ENCODE assay signal across 1 cellular context in the genomic region with DNA sequence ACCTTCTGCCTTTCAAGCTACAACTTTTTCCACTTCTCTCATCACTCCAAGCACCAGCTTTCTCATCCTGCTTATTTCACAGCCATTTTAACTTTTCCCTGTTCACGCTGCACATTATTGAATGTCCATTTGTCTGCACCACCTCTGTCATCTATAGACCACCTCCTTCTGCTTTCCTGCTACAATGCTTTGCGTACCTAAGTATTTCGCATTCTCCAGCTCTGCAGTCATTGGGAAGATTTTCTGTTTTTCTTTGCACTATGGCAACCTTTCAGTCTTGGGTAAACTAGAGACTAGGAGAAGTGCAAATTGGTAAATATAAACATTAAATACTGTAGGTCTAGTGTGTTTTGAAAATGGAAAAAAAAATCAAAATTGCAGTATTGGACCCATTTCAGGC.
TF ChIP-seq lines count a peak whose summit lies in the region.

No MANE protein-coding gene starts in this region.

TF ChIP-seq in GM12878, 131 proteins besides CTCF, POLR2A, EP300 and RAD21:
- no peak for TF ChIP-seq DPF2 (IDR thresholded peaks at IDR 0.05)
- TF ChIP-seq SPI1 (IDR thresholded peaks at IDR 0.05; ENCODE audit: borderline replicate concordance, insufficient read depth, low read depth, low read length), result no peak
- TF ChIP-seq SRF (IDR thresholded peaks at IDR 0.05; ENCODE audit: low read depth in 2 of 2, low read length in 2 of 2), result no peak
- no peak for TF ChIP-seq ATF7 (IDR thresholded peaks at IDR 0.05; ENCODE audit: low read depth)
- TF ChIP-seq NBN (IDR thresholded peaks at IDR 0.05), result no peak
- TF ChIP-seq SMAD5 (IDR thresholded peaks at IDR 0.05; ENCODE audit: low read depth), result no peak
- no peak for TF ChIP-seq ZBTB33 (IDR thresholded peaks at IDR 0.05)
- TF ChIP-seq GATAD2B (conservative IDR thresholded peaks at IDR 0.05; ENCODE audit: low read depth), result no peak
- TF ChIP-seq NFYA (IDR thresholded peaks at IDR 0.05; ENCODE audit: borderline replicate concordance, low read depth, low read length), result no peak
- TF ChIP-seq POU2F2 (IDR thresholded peaks at IDR 0.05; ENCODE audit: borderline replicate concordance, low read depth, low read length), result no peak
- TF ChIP-seq ELK1 (IDR thresholded peaks at IDR 0.05; ENCODE audit: low read depth, low read length), result no peak
- TF ChIP-seq FOS (IDR thresholded peaks at IDR 0.05; ENCODE audit: borderline replicate concordance, extremely low read depth, insufficient read length), result no peak
- no peak for TF ChIP-seq RBBP5 (conservative IDR thresholded peaks at IDR 0.05)
- TF ChIP-seq, protein P1, sequence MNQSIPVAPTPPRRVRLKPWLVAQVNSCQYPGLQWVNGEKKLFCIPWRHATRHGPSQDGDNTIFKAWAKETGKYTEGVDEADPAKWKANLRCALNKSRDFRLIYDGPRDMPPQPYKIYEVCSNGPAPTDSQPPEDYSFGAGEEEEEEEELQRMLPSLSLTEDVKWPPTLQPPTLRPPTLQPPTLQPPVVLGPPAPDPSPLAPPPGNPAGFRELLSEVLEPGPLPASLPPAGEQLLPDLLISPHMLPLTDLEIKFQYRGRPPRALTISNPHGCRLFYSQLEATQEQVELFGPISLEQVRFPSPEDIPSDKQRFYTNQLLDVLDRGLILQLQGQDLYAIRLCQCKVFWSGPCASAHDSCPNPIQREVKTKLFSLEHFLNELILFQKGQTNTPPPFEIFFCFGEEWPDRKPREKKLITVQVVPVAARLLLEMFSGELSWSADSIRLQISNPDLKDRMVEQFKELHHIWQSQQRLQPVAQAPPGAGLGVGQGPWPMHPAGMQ (IDR thresholded peaks at IDR 0.05; ENCODE audit: borderline replicate concordance), result no peak
- TF ChIP-seq, protein P2, sequence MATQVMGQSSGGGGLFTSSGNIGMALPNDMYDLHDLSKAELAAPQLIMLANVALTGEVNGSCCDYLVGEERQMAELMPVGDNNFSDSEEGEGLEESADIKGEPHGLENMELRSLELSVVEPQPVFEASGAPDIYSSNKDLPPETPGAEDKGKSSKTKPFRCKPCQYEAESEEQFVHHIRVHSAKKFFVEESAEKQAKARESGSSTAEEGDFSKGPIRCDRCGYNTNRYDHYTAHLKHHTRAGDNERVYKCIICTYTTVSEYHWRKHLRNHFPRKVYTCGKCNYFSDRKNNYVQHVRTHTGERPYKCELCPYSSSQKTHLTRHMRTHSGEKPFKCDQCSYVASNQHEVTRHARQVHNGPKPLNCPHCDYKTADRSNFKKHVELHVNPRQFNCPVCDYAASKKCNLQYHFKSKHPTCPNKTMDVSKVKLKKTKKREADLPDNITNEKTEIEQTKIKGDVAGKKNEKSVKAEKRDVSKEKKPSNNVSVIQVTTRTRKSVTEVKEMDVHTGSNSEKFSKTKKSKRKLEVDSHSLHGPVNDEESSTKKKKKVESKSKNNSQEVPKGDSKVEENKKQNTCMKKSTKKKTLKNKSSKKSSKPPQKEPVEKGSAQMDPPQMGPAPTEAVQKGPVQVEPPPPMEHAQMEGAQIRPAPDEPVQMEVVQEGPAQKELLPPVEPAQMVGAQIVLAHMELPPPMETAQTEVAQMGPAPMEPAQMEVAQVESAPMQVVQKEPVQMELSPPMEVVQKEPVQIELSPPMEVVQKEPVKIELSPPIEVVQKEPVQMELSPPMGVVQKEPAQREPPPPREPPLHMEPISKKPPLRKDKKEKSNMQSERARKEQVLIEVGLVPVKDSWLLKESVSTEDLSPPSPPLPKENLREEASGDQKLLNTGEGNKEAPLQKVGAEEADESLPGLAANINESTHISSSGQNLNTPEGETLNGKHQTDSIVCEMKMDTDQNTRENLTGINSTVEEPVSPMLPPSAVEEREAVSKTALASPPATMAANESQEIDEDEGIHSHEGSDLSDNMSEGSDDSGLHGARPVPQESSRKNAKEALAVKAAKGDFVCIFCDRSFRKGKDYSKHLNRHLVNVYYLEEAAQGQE (IDR thresholded peaks at IDR 0.05; ENCODE audit: low read depth, low read length), result no peak
- TF ChIP-seq ZSCAN29 (IDR thresholded peaks at IDR 0.05), result no peak
- TF ChIP-seq BMI1 (IDR thresholded peaks at IDR 0.05; ENCODE audit: borderline replicate concordance), result no peak
- TF ChIP-seq NR2C1 (IDR thresholded peaks at IDR 0.05), result no peak
- no peak for TF ChIP-seq SUPT20H (IDR thresholded peaks at IDR 0.05; ENCODE audit: borderline replicate concordance, control insufficient read depth, low read depth, low read length)
